ENCODE assay signal across 1 cellular context in genomic region chr17:72122668-72123495, GRCh38.
TF ChIP-seq lines count a peak whose summit lies in the region.

No MANE protein-coding gene starts in this region.

TF ChIP-seq in HepG2, 621 proteins besides CTCF, POLR2A, EP300 and RAD21 (continued from another document and continues in another):
- no peak for TF ChIP-seq ZBTB37 (CRISPR knock-in tag; IDR thresholded peaks at IDR 0.05)
- TF ChIP-seq RFXANK (CRISPR knock-in tag; IDR thresholded peaks at IDR 0.05) = no peak
- TF ChIP-seq FOXM1 (CRISPR knock-in tag; IDR thresholded peaks at IDR 0.05) = no peak
- no peak for TF ChIP-seq ZNF468 (CRISPR knock-in tag; IDR thresholded peaks at IDR 0.05)
- no peak for TF ChIP-seq SMAD9 (CRISPR knock-in tag; IDR thresholded peaks at IDR 0.05)
- TF ChIP-seq CHD4 (IDR thresholded peaks at IDR 0.05; ENCODE audit: borderline replicate concordance, low read length) = peak; percentile 58; the same call in 1 of the 2 replicates
- no peak for TF ChIP-seq SP140L (CRISPR knock-in tag; IDR thresholded peaks at IDR 0.05; ENCODE audit: borderline replicate concordance)
- TF ChIP-seq ZNF24 (IDR thresholded peaks at IDR 0.05) = no peak
- TF ChIP-seq ZNF558 (CRISPR knock-in tag; IDR thresholded peaks at IDR 0.05; ENCODE audit: borderline replicate concordance) = peak; percentile 89; the same call in 1 of the 2 replicates
- TF ChIP-seq ATF5 (CRISPR knock-in tag; IDR thresholded peaks at IDR 0.05; ENCODE audit: low read depth) = no peak; the same call in 1 of the 2 replicates
- TF ChIP-seq SYNCRIP (IDR thresholded peaks at IDR 0.05; ENCODE audit: insufficient read depth, low read depth, low read length) = no peak
- TF ChIP-seq SMAD1 (CRISPR knock-in tag; IDR thresholded peaks at IDR 0.05; ENCODE audit: borderline replicate concordance, low read depth) = no peak
- TF ChIP-seq ZNF800 (CRISPR knock-in tag; IDR thresholded peaks at IDR 0.05) = 0 out of 2 replicates have a peak, but pooled peaks have one; percentile 21
- TF ChIP-seq FOSL1 (CRISPR knock-in tag; IDR thresholded peaks at IDR 0.05; ENCODE audit: borderline replicate concordance) = no peak
- TF ChIP-seq MED1 (CRISPR knock-in tag; IDR thresholded peaks at IDR 0.05) = peak; percentile 88
- TF ChIP-seq SNAPC2 (CRISPR knock-in tag; IDR thresholded peaks at IDR 0.05) = peak; percentile 25; the same call in 1 of the 2 replicates
- TF ChIP-seq ZNF280D (CRISPR knock-in tag; IDR thresholded peaks at IDR 0.05) = no peak; the same call in 1 of the 2 replicates
- TF ChIP-seq KLF9 (CRISPR knock-in tag; IDR thresholded peaks at IDR 0.05; ENCODE audit: low read depth) = no peak
- TF ChIP-seq ZNF564 (CRISPR knock-in tag; IDR thresholded peaks at IDR 0.05) = no peak; the same call in 1 of the 2 replicates
- peak; percentile 78 for TF ChIP-seq ZNF878 (CRISPR knock-in tag; IDR thresholded peaks at IDR 0.05)
- peak; percentile 73 for TF ChIP-seq ARID5B (CRISPR knock-in tag; IDR thresholded peaks at IDR 0.05)
- TF ChIP-seq SMARCC2 (IDR thresholded peaks at IDR 0.05) = no peak
- TF ChIP-seq ZNF552 (CRISPR knock-in tag; IDR thresholded peaks at IDR 0.05; ENCODE audit: borderline replicate concordance) = peak; percentile 36; the same call in 1 of the 2 replicates
- 0 out of 2 replicates have a peak, but pooled peaks have one; percentile 56 for TF ChIP-seq ZBTB43 (CRISPR knock-in tag; conservative IDR thresholded peaks at IDR 0.05)
- TF ChIP-seq TMF1 (CRISPR knock-in tag; IDR thresholded peaks at IDR 0.05; ENCODE audit: low read depth) = no peak
- TF ChIP-seq ZC3H13 (CRISPR knock-in tag; IDR thresholded peaks at IDR 0.05) = peak; percentile 96
- TF ChIP-seq ZMYM2 (CRISPR knock-in tag; IDR thresholded peaks at IDR 0.05) = no peak
- 0 out of 2 replicates have a peak, but pooled peaks have one; percentile 59 for TF ChIP-seq ZNF740 (CRISPR knock-in tag; IDR thresholded peaks at IDR 0.05)
- peak; percentile 38 for TF ChIP-seq YY1 (IDR thresholded peaks at IDR 0.05; ENCODE audit: insufficient read depth, insufficient replicate concordance, low read depth, low read length)
- TF ChIP-seq ZNF20 (CRISPR knock-in tag; IDR thresholded peaks at IDR 0.05) = no peak
- TF ChIP-seq ZFY (CRISPR knock-in tag; IDR thresholded peaks at IDR 0.05) = 0 out of 2 replicates have a peak, but pooled peaks have one; percentile 15
- no peak for TF ChIP-seq ZBTB34 (CRISPR knock-in tag; IDR thresholded peaks at IDR 0.05)
- peak; percentile 33 for TF ChIP-seq ZEB1 (IDR thresholded peaks at IDR 0.05; ENCODE audit: insufficient replicate concordance, low read depth)
- peak; percentile 37; the same call in 1 of the 2 replicates for TF ChIP-seq DRAP1 (CRISPR knock-in tag; IDR thresholded peaks at IDR 0.05)
- peak; percentile 56; the same call in 1 of the 2 replicates for TF ChIP-seq ISX (CRISPR knock-in tag; conservative IDR thresholded peaks at IDR 0.05)
- TF ChIP-seq MTF2 (CRISPR knock-in tag; IDR thresholded peaks at IDR 0.05; ENCODE audit: borderline replicate concordance) = no peak; the same call in 1 of the 2 replicates
- TF ChIP-seq SPEN (CRISPR knock-in tag; IDR thresholded peaks at IDR 0.05; ENCODE audit: low read depth) = peak; percentile 75; the same call in 1 of the 2 replicates
- TF ChIP-seq ZSCAN21 (CRISPR knock-in tag; IDR thresholded peaks at IDR 0.05; ENCODE audit: borderline replicate concordance) = 0 out of 2 replicates have a peak, but pooled peaks have one; percentile 8
- no peak for TF ChIP-seq ZNF142 (CRISPR knock-in tag; IDR thresholded peaks at IDR 0.05)
- TF ChIP-seq NFIB (CRISPR knock-in tag; IDR thresholded peaks at IDR 0.05; ENCODE audit: borderline replicate concordance) = no peak
- TF ChIP-seq SRF (IDR thresholded peaks at IDR 0.05; ENCODE audit: low read depth, low read length) = no peak
